18 cellular contexts compared by ENCODE assay signal in the genomic region with DNA sequence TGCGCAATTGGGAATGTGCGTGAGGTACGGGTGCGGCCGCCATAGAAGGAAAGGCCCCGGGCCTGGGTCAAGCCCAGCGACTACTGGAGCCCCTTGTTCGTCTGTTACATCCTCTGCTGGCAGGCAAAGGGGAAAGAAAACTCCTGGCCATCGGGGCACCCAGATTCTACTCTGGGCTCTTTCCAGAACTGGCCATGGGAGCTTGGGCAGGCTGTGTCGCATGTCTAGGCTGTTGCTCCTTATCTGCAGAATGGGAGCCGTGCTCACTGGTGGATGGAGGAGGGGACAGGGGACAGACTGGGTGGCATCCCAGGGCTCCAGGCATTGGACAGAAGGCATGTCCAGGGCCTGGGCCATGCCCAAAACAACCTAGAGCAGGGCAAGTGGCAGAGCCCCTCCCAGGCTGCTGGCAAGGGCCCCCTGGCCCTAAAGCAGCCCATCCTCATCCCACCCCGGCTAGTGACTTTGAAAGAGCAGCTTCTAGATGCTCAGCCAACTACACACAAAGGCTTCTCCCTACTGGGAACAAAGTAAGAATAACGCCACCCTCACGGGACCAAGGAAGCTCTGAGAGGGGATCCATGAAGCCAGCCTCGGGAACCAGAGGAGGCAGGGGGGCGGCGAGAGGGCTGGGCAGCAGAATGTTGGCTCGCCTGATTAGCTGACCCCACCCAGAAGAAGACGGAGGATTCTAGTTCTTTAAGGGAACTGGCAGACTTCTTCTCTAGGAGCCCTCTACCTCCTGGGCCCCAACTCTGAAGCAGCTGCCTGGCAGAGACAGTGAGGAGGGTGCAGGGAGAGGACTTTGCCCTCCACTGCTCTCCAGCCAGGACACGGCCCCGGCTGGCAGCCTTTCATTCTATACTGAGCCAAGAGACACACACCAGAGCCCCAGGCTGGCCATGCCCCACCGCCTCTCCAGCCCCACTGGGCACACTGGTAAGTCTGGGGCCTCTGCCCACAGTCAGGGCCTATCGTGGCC.
DNase-seq lines count a peak whose midpoint lies in the region; ATAC-seq and TF ChIP-seq lines count a peak whose summit lies in the region.
"Had no signal": no experiment of that assay in that cellular context is flagged by ENCODE, and none has a peak within 500 bp of the region (broad histone marks: within the 10 kb centered on the region; RNA-seq: fewer than 3 reads in every experiment).

No MANE protein-coding gene starts in this region.

- no peak overlapping the region for H3K4me3 Mint-ChIP-seq in activated CD8-positive, alpha-beta T cell treated with anti-CD3 and anti-CD28 coated beads for 36 hours
- H3K4me3 Mint-ChIP-seq in stimulated activated effector memory CD8-positive, alpha-beta T cell treated with anti-CD3 and anti-CD28 coated beads, Interleukin-12 subunit alpha, Interleukin-12 subunit beta, amount 100 ng/mL, for 72 hours: no peak overlapping the region
- no peak overlapping the region for H3K4me3 Mint-ChIP-seq in stimulated activated memory B cell treated with anti-CD40 and anti-IgM and Interleukin-4, amounts not matched to agents 10 μg/mL and 1 μg/mL and 100 μg/mL, for 72 hours
- no peak overlapping the region for H3K4me3 Mint-ChIP-seq in glutamatergic neuron (ENCODE audit: unreplicated experiment)
- H3K4me3 Mint-ChIP-seq: activated naive CD8-positive, alpha-beta T cell treated with anti-CD3 and anti-CD28 coated beads, Interleukin-2, amount 10 ng/mL, durations not matched to agents 7 days and 5 days had no signal

- POLR2A ChIA-PET in activated CD8-positive, alpha-beta T cell treated with anti-CD3 and anti-CD28 coated beads for 36 hours (lab: Charles Lee): no interaction called here

- intact Hi-C loops in body of pancreas (cut with DNase I): no loop called here
- intact Hi-C loops in activated CD8-positive, alpha-beta T cell treated with anti-CD3 and anti-CD28 coated beads for 36 hours (cut with micrococcal nuclease): no loop called here

- H3K9me3 Mint-ChIP-seq in activated CD8-positive, alpha-beta T cell treated with anti-CD3 and anti-CD28 coated beads for 36 hours: no peaks in the 10 kb centered on the region
- H3K9me3 Mint-ChIP-seq in stimulated activated effector memory CD8-positive, alpha-beta T cell treated with anti-CD3 and anti-CD28 coated beads, Interleukin-12 subunit alpha, Interleukin-12 subunit beta, amount 100 ng/mL, for 72 hours: no peaks in the 10 kb centered on the region
- H3K9me3 Mint-ChIP-seq in stimulated activated memory B cell treated with anti-CD40 and anti-IgM and Interleukin-4, amounts not matched to agents 10 μg/mL and 1 μg/mL and 100 μg/mL, for 72 hours: peaks cover 4% of the 10 kb centered on the region
- H3K9me3 Mint-ChIP-seq in glutamatergic neuron (ENCODE audit: unreplicated experiment): peaks cover 7% of the 10 kb centered on the region

- TF ChIP-seq POLR2A in body of pancreas (IDR thresholded peaks at IDR 0.05): peak in 2 of 3 donors; percentile 29 to 46

- no peaks in the 10 kb centered on the region for H3K36me3 Mint-ChIP-seq in activated CD8-positive, alpha-beta T cell treated with anti-CD3 and anti-CD28 coated beads for 36 hours (ENCODE audit: low read depth)
- H3K36me3 Mint-ChIP-seq in stimulated activated effector memory CD8-positive, alpha-beta T cell treated with anti-CD3 and anti-CD28 coated beads, Interleukin-12 subunit alpha, Interleukin-12 subunit beta, amount 100 ng/mL, for 72 hours: no peaks in the 10 kb centered on the region
- H3K36me3 Mint-ChIP-seq in stimulated activated memory B cell treated with anti-CD40 and anti-IgM and Interleukin-4, amounts not matched to agents 10 μg/mL and 1 μg/mL and 100 μg/mL, for 72 hours: no peaks in the 10 kb centered on the region
- no peaks in the 10 kb centered on the region for H3K36me3 Mint-ChIP-seq in glutamatergic neuron (ENCODE audit: unreplicated experiment)
- H3K36me3 Mint-ChIP-seq: activated naive CD8-positive, alpha-beta T cell treated with anti-CD3 and anti-CD28 coated beads, Interleukin-2, amount 10 ng/mL, durations not matched to agents 7 days and 5 days had no signal

- in situ Hi-C loops in Caki2 (cut with HindIII; ENCODE audit: low pct_unique_long_range_greater_than_20kb, low sequenced_read_pairs): no loop called here

- WGBS in body of pancreas, 2 donors: 58 to 59% methylated on average over 20 to 23 of the region's 23 CpGs

- H3K4me1 Mint-ChIP-seq in activated CD8-positive, alpha-beta T cell treated with anti-CD3 and anti-CD28 coated beads for 36 hours (ENCODE audit: low read depth): no peaks in the 10 kb centered on the region
- no peaks in the 10 kb centered on the region for H3K4me1 Mint-ChIP-seq in stimulated activated effector memory CD8-positive, alpha-beta T cell treated with anti-CD3 and anti-CD28 coated beads, Interleukin-12 subunit alpha, Interleukin-12 subunit beta, amount 100 ng/mL, for 72 hours
- no peaks in the 10 kb centered on the region for H3K4me1 Mint-ChIP-seq in stimulated activated memory B cell treated with anti-CD40 and anti-IgM and Interleukin-4, amounts not matched to agents 10 μg/mL and 1 μg/mL and 100 μg/mL, for 72 hours
- H3K4me1 Mint-ChIP-seq in glutamatergic neuron (ENCODE audit: low read depth, unreplicated experiment): peaks cover 3% of the 10 kb centered on the region
- H3K4me1 Mint-ChIP-seq: activated naive CD8-positive, alpha-beta T cell treated with anti-CD3 and anti-CD28 coated beads, Interleukin-2, amount 10 ng/mL, durations not matched to agents 7 days and 5 days had no signal

- no peaks in the 10 kb centered on the region for H3K27me3 ChIP-seq in body of pancreas
- no peaks in the 10 kb centered on the region for H3K27me3 ChIP-seq in layer of hippocampus (ENCODE audit: control insufficient read depth, insufficient read depth, low read length)
- H3K27me3 ChIP-seq: SJSA1 had no signal

- peaks cover 34% of the 10 kb centered on the region for H3K4me1 ChIP-seq in body of pancreas
- H3K4me1 ChIP-seq: SJSA1 had no signal

- TF ChIP-seq CTCF in body of pancreas (IDR thresholded peaks at IDR 0.05): no peak
- TF ChIP-seq CTCF in activated CD8-positive, alpha-beta T cell treated with anti-CD3 and anti-CD28 coated beads for 36 hours (IDR thresholded peaks at IDR 0.05): no peak
- TF ChIP-seq CTCF in glutamatergic neuron (IDR thresholded peaks at IDR 0.05; ENCODE audit: partially characterized antibody, unreplicated experiment): no peak

- no peak overlapping the region for H3K27ac Mint-ChIP-seq in activated CD8-positive, alpha-beta T cell treated with anti-CD3 and anti-CD28 coated beads for 36 hours
- H3K27ac Mint-ChIP-seq in stimulated activated effector memory CD8-positive, alpha-beta T cell treated with anti-CD3 and anti-CD28 coated beads, Interleukin-12 subunit alpha, Interleukin-12 subunit beta, amount 100 ng/mL, for 72 hours: no peak overlapping the region
- no peak overlapping the region for H3K27ac Mint-ChIP-seq in stimulated activated memory B cell treated with anti-CD40 and anti-IgM and Interleukin-4, amounts not matched to agents 10 μg/mL and 1 μg/mL and 100 μg/mL, for 72 hours
- no peak overlapping the region for H3K27ac Mint-ChIP-seq in glutamatergic neuron (ENCODE audit: unreplicated experiment)
- H3K27ac Mint-ChIP-seq: activated naive CD8-positive, alpha-beta T cell treated with anti-CD3 and anti-CD28 coated beads, Interleukin-2, amount 10 ng/mL, durations not matched to agents 7 days and 5 days had no signal

- H3K27me3 Mint-ChIP-seq in activated CD8-positive, alpha-beta T cell treated with anti-CD3 and anti-CD28 coated beads for 36 hours: peaks cover 2% of the 10 kb centered on the region
- peaks cover 13% of the 10 kb centered on the region for H3K27me3 Mint-ChIP-seq in stimulated activated memory B cell treated with anti-CD40 and anti-IgM and Interleukin-4, amounts not matched to agents 10 μg/mL and 1 μg/mL and 100 μg/mL, for 72 hours
- H3K27me3 Mint-ChIP-seq in glutamatergic neuron (ENCODE audit: unreplicated experiment): peaks cover 7% of the 10 kb centered on the region

- peak overlapping the region; percentile 55 to 89 (median 80) for H3K27ac ChIP-seq in body of pancreas
- H3K27ac ChIP-seq in layer of hippocampus (ENCODE audit: low read depth, low read length): peak overlapping the region; percentile 30
- H3K27ac ChIP-seq: HL-60, KMS-11, SJSA1 had no signal

- H3K9me3 ChIP-seq in body of pancreas: no peaks in the 10 kb centered on the region
- H3K9me3 ChIP-seq: SJSA1 had no signal

- DNase-seq in Caki2 (ENCODE audit: low read depth) (peak; percentile 70), body of pancreas (peak; percentile 90 to 96 (median 93)), pons (ENCODE audit: low spot score) (peak; percentile 15), glutamatergic neuron (no peak)
- no peak for DNase-seq in activated CD8-positive, alpha-beta T cell treated with anti-CD3 and anti-CD28 coated beads for 36 hours
- DNase-seq in stimulated activated effector memory CD8-positive, alpha-beta T cell treated with anti-CD3 and anti-CD28 coated beads, Interleukin-12 subunit alpha, Interleukin-12 subunit beta, amount 100 ng/mL, for 72 hours (ENCODE audit: low spot score in 2 of 2): no peak
- DNase-seq: activated CD4-positive, alpha-beta T cell treated with anti-CD3 and anti-CD28 coated beads for 48 hours; activated naive CD8-positive, alpha-beta T cell treated with anti-CD3 and anti-CD28 coated beads, Interleukin-2, amount 10 ng/mL, durations not matched to agents 7 days and 5 days; activated T-cell treated with anti-CD3 and anti-CD28 coated beads, Interleukin-2, amount 50 U/mL, for 48 hours; foreskin fibroblast; NCI-H2227 treated with DMSO at 0.1 percent for 48 hours; stimulated activated naive CD8-positive, alpha-beta T cell treated with anti-CD3 and anti-CD28 coated beads, Interleukin-15, Interleukin-2, amounts not matched to agents 100 U/mL and 50 U/mL, for 24 hours; T1000 had no signal

- no peak overlapping the region for H3K4me3 ChIP-seq in body of pancreas
- H3K4me3 ChIP-seq: SJSA1 had no signal

- ATAC-seq in body of pancreas: peak; percentile 97
- ATAC-seq in activated CD8-positive, alpha-beta T cell treated with anti-CD3 and anti-CD28 coated beads for 36 hours: no peak
- no peak for ATAC-seq in stimulated activated effector memory CD8-positive, alpha-beta T cell treated with anti-CD3 and anti-CD28 coated beads, Interleukin-12 subunit alpha, Interleukin-12 subunit beta, amount 100 ng/mL, for 72 hours
- no peak for ATAC-seq in stimulated activated memory B cell treated with anti-CD40 and anti-IgM and Interleukin-4, amounts not matched to agents 10 μg/mL and 1 μg/mL and 100 μg/mL, for 72 hours
- ATAC-seq: stimulated activated naive CD8-positive, alpha-beta T cell treated with anti-CD3 and anti-CD28 coated beads, Interleukin-15, Interleukin-2, amounts not matched to agents 100 U/mL and 50 U/mL, for 24 hours had no signal

- H3K36me3 ChIP-seq in body of pancreas (replicated peaks in 1 of 2; ENCODE audit: insufficient read depth in 1 of 2, low read depth in 2 of 2): no peaks in the 10 kb centered on the region
- H3K36me3 ChIP-seq: SJSA1 had no signal

- CTCF ChIA-PET in activated CD8-positive, alpha-beta T cell treated with anti-CD3 and anti-CD28 coated beads for 36 hours (lab: Charles Lee): no interaction called here

Comparison
In these comparisons a context has a peak if more than half of its experiments do, and no peak if none do; other contexts are left out.
1. DNase-seq: peak in Caki2 (single experiment), body of pancreas (4 of 4) and pons (single experiment); none in activated CD8-positive, alpha-beta T cell treated with anti-CD3 and anti-CD28 coated beads for 36 hours (single experiment), stimulated activated effector memory CD8-positive, alpha-beta T cell treated with anti-CD3 and anti-CD28 coated beads, Interleukin-12 subunit alpha, Interleukin-12 subunit beta, amount 100 ng/mL, for 72 hours (0 of 2) and glutamatergic neuron (single experiment).